ENCODE assay signal across 28 cellular contexts in the genomic region with DNA sequence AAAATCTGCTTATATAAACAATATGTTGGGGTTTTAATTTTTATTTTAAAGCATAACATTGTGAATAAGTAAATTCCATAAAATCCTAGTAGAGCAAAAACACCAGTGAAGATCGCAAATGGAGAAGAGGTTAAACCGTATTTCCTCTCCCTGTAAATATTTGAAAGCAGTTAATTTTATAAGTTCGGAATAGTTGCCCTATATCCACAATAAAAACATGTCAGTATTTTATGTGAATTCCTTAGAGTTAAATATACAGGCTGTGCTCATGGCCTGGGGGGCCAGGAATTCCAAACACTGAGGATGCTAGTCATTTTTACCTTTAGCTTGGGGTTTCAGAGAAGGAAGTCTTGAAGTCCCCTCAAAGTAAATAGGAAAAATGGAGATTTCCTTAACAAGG.
DNase-seq lines count a peak whose midpoint lies in the region; ATAC-seq, FAIRE-seq and TF ChIP-seq lines count a peak whose summit lies in the region.
"Had no signal": no experiment of that assay in that cellular context is flagged by ENCODE, and none has a peak within 500 bp of the region (broad histone marks: within the 10 kb centered on the region; RNA-seq: fewer than 3 reads in every experiment).

No MANE protein-coding gene starts in this region.

- no peak overlapping the region for H3K9ac ChIP-seq in iPS-20b (ENCODE audit: low read depth, low read length)

- peaks cover 47% of the 10 kb centered on the region for H3K4me1 ChIP-seq in A549
- peaks cover 46% of the 10 kb centered on the region for H3K4me1 ChIP-seq in iPS-20b (ENCODE audit: insufficient read depth, low read length)
- H3K4me1 ChIP-seq: body of pancreas, prostate gland, suprapubic skin, upper lobe of right lung had no signal

- no peak for FAIRE-seq in A549 (lab: Jason Lieb, UNC)
- FAIRE-seq: H54, K562, kidney had no signal

- H3K4me1 Mint-ChIP-seq in HFFc6 (ENCODE audit: low read depth) (peaks cover 47% of the 10 kb centered on the region), WTC11 (peaks cover 63% of the 10 kb centered on the region)
- H3K4me1 Mint-ChIP-seq: CD4-positive, CD25-positive, alpha-beta regulatory T cell had no signal

- H3K9me3 Mint-ChIP-seq in HFFc6 (no peaks in the 10 kb centered on the region), WTC11 (no peaks in the 10 kb centered on the region)
- H3K9me3 Mint-ChIP-seq: activated T-cell treated with anti-CD3 and anti-CD28 coated beads, Interleukin-2, amount 50 U/mL, for 4 hours; neural crest cell had no signal

- H3K4me2 ChIP-seq in A549, result peak overlapping the region; percentile 31

- no peaks in the 10 kb centered on the region for H3K27me3 ChIP-seq in iPS-20b (ENCODE audit: insufficient read depth, low read length)
- H3K27me3 ChIP-seq: body of pancreas, dorsolateral prefrontal cortex, MG63, suprapubic skin, upper lobe of right lung had no signal

- POLR2A ChIA-PET in A549 (lab: Yijun Ruan, JAX) (no interaction called here), WTC11 (lab: Charles Lee) (interaction anchor here (0.7 kb wide), 1 partner anchor 135 kb away, joined by 3 read pairs; a partner anchor contains a TSS)

- H3K27ac Mint-ChIP-seq in HFFc6, result no peak overlapping the region
- 0 out of 2 replicates have a peak overlapping the region, but pooled peaks have one; percentile 30 for H3K27ac Mint-ChIP-seq in WTC11
- H3K27ac Mint-ChIP-seq: CD4-positive, CD25-positive, alpha-beta regulatory T cell had no signal

- H3K27ac ChIP-seq in A549 (no peak overlapping the region), iPS-20b (ENCODE audit: low read length) (no peak overlapping the region)
- H3K27ac ChIP-seq: 22Rv1, body of pancreas, dorsolateral prefrontal cortex, prostate gland, suprapubic skin, upper lobe of right lung had no signal

- no peak for TF ChIP-seq CTCF in A549 (IDR thresholded peaks at IDR 0.05)
- TF ChIP-seq CTCF in HFFc6 (IDR thresholded peaks at IDR 0.05), result no peak
- no peak for TF ChIP-seq CTCF in WTC11 (IDR thresholded peaks at IDR 0.05)

- WGBS in A549 (ENCODE audit: missing lambda C conversion rate), result 56% methylated on average over 3 of the region's 3 CpGs

- H3K4me3 ChIP-seq in A549 (no peak overlapping the region), iPS-20b (ENCODE audit: low read length) (peak overlapping the region; percentile 40; the same call in 1 of the 2 replicates)
- H3K4me3 ChIP-seq: body of pancreas, K562, lung, MG63, prostate gland, suprapubic skin, upper lobe of right lung had no signal

- DNase-seq in A549 (ENCODE audit: low read depth in 1 of 2, low spot score in 1 of 2) (no peak), HFFc6 (peak; percentile 13), WTC11 (ENCODE audit: low spot score) (no peak), NCI-H1436 (lab: John Stamatoyannopoulos, UW) (no peak), NK-92 (lab: John Stamatoyannopoulos, UW; ENCODE audit: unreplicated experiment) (no peak), NCI-H526 treated with DMSO at 0.1 percent for 48 hours (lab: John Stamatoyannopoulos, UW) (no peak)
- DNase-seq: activated CD4-positive, alpha-beta T cell treated with anti-CD3 and anti-CD28 coated beads for 48 hours; activated gamma-delta T cell treated with Interleukin-2 at 50 U/mL for 16 hours; activated T-cell treated with anti-CD3 and anti-CD28 coated beads, Interleukin-2, amount 50 U/mL, for 4 hours; body of pancreas; CD4-positive, CD25-positive, alpha-beta regulatory T cell; cerebellar nuclear complex; dorsolateral prefrontal cortex; kidney; MG63; NCI-H2029 treated with DMSO at 0.1 percent for 48 hours; NCI-H345; stimulated activated naive CD4-positive, alpha-beta T cell; upper lobe of right lung had no signal

- H3K36me3 Mint-ChIP-seq in HFFc6 (ENCODE audit: low read depth) (no peaks in the 10 kb centered on the region), WTC11 (no peaks in the 10 kb centered on the region)
- H3K36me3 Mint-ChIP-seq: CD4-positive, CD25-positive, alpha-beta regulatory T cell had no signal

- H3K36me3 ChIP-seq in iPS-20b (ENCODE audit: insufficient read depth, low read depth, low read length), result no peaks in the 10 kb centered on the region
- H3K36me3 ChIP-seq: MG63, prostate gland, suprapubic skin, upper lobe of right lung had no signal

- H3K9me3 ChIP-seq in A549, result no peaks in the 10 kb centered on the region
- H3K9me3 ChIP-seq in iPS-20b (ENCODE audit: insufficient read depth, low read depth, low read length), result no peaks in the 10 kb centered on the region
- H3K9me3 ChIP-seq: body of pancreas, MG63, prostate gland, suprapubic skin, upper lobe of right lung had no signal

- TF ChIP-seq RAD21 in A549 (conservative IDR thresholded peaks at IDR 0.05 in 1 of 2, IDR thresholded peaks at IDR 0.05 in 1 of 2), result no peak

- CTCF ChIA-PET in A549 (lab: Yijun Ruan, JAX), result no interaction called here
- CTCF ChIA-PET in WTC11 (lab: Charles Lee), result interaction anchor here (0.8 to 1.6 kb wide), 2 partner anchors 10 to 460 kb away, joined by 5 read pairs; no protein-coding TSS in a partner anchor

- H3K27me3 Mint-ChIP-seq in HFFc6 (ENCODE audit: insufficient read depth) (no peaks in the 10 kb centered on the region), WTC11 (ENCODE audit: low read depth) (no peaks in the 10 kb centered on the region)
- H3K27me3 Mint-ChIP-seq: CD4-positive, CD25-positive, alpha-beta regulatory T cell had no signal

- ATAC-seq in A549, result no peak
- ATAC-seq in WTC11, result no peak; the same call in 1 of the 2 replicates
- no peak for ATAC-seq in HG03432 (IDR thresholded peaks at IDR 0.05; ENCODE audit: unreplicated experiment)
- ATAC-seq: activated T-cell treated with anti-CD3 and anti-CD28 coated beads, Interleukin-2, amount 50 U/mL, for 4 hours; body of pancreas; K562; upper lobe of right lung had no signal

- H3K4me3 Mint-ChIP-seq in HFFc6 (no peak overlapping the region), WTC11 (no peak overlapping the region)
- H3K4me3 Mint-ChIP-seq: activated T-cell treated with anti-CD3 and anti-CD28 coated beads, Interleukin-2, amount 50 U/mL, for 4 hours; CD4-positive, CD25-positive, alpha-beta regulatory T cell had no signal

- TF ChIP-seq EP300 in A549 (IDR thresholded peaks at IDR 0.05), result no peak

- no peak for TF ChIP-seq POLR2A in A549 (IDR thresholded peaks at IDR 0.05; ENCODE audit: low read length)

TF ChIP-seq in A549, 52 proteins besides CTCF, POLR2A, EP300 and RAD21:
- TF ChIP-seq KDM1A (IDR thresholded peaks at IDR 0.05; ENCODE audit: low read depth) (no peak), CHD4 (IDR thresholded peaks at IDR 0.05; ENCODE audit: borderline replicate concordance) (no peak), CHD2 (IDR thresholded peaks at IDR 0.05; ENCODE audit: low read length, partially characterized antibody) (no peak)

TF ChIP-seq in WTC11, 78 proteins besides CTCF, POLR2A, EP300 and RAD21 (continues in another document):
- TF ChIP-seq JAZF1 (CRISPR knock-in tag; IDR thresholded peaks at IDR 0.05), result no peak
- no peak for TF ChIP-seq SMAD4 (CRISPR knock-in tag; IDR thresholded peaks at IDR 0.05)
- TF ChIP-seq, protein P1, sequence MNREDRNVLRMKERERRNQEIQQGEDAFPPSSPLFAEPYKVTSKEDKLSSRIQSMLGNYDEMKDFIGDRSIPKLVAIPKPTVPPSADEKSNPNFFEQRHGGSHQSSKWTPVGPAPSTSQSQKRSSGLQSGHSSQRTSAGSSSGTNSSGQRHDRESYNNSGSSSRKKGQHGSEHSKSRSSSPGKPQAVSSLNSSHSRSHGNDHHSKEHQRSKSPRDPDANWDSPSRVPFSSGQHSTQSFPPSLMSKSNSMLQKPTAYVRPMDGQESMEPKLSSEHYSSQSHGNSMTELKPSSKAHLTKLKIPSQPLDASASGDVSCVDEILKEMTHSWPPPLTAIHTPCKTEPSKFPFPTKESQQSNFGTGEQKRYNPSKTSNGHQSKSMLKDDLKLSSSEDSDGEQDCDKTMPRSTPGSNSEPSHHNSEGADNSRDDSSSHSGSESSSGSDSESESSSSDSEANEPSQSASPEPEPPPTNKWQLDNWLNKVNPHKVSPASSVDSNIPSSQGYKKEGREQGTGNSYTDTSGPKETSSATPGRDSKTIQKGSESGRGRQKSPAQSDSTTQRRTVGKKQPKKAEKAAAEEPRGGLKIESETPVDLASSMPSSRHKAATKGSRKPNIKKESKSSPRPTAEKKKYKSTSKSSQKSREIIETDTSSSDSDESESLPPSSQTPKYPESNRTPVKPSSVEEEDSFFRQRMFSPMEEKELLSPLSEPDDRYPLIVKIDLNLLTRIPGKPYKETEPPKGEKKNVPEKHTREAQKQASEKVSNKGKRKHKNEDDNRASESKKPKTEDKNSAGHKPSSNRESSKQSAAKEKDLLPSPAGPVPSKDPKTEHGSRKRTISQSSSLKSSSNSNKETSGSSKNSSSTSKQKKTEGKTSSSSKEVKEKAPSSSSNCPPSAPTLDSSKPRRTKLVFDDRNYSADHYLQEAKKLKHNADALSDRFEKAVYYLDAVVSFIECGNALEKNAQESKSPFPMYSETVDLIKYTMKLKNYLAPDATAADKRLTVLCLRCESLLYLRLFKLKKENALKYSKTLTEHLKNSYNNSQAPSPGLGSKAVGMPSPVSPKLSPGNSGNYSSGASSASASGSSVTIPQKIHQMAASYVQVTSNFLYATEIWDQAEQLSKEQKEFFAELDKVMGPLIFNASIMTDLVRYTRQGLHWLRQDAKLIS (CRISPR knock-in tag; IDR thresholded peaks at IDR 0.05; ENCODE audit: borderline replicate concordance), result no peak
- no peak for TF ChIP-seq GTF2I (CRISPR knock-in tag; conservative IDR thresholded peaks at IDR 0.05)
- TF ChIP-seq, protein P2, sequence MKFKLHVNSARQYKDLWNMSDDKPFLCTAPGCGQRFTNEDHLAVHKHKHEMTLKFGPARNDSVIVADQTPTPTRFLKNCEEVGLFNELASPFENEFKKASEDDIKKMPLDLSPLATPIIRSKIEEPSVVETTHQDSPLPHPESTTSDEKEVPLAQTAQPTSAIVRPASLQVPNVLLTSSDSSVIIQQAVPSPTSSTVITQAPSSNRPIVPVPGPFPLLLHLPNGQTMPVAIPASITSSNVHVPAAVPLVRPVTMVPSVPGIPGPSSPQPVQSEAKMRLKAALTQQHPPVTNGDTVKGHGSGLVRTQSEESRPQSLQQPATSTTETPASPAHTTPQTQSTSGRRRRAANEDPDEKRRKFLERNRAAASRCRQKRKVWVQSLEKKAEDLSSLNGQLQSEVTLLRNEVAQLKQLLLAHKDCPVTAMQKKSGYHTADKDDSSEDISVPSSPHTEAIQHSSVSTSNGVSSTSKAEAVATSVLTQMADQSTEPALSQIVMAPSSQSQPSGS (CRISPR knock-in tag; IDR thresholded peaks at IDR 0.05; ENCODE audit: borderline replicate concordance, low read depth), result no peak
- TF ChIP-seq, protein P3, sequence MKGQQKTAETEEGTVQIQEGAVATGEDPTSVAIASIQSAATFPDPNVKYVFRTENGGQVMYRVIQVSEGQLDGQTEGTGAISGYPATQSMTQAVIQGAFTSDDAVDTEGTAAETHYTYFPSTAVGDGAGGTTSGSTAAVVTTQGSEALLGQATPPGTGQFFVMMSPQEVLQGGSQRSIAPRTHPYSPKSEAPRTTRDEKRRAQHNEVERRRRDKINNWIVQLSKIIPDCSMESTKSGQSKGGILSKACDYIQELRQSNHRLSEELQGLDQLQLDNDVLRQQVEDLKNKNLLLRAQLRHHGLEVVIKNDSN (CRISPR knock-in tag; IDR thresholded peaks at IDR 0.05), result no peak
- no peak for TF ChIP-seq RELA (CRISPR knock-in tag; IDR thresholded peaks at IDR 0.05; ENCODE audit: borderline replicate concordance)
- no peak for TF ChIP-seq NFYB (CRISPR knock-in tag; conservative IDR thresholded peaks at IDR 0.05; ENCODE audit: low read depth)
